9 cellular contexts compared by ENCODE assay signal in genomic region chr3:63911395-63911900, GRCh38. TPM values are rescaled to one million over a fixed set of nuclear protein-coding genes. Genes with fewer than 3 reads are reported as not detected.
A peak's percentile ranks its signal among the peaks of the same experiment; 100 is the strongest.
DNase-seq lines count a peak whose midpoint lies in the region; ATAC-seq, FAIRE-seq and TF ChIP-seq lines count a peak whose summit lies in the region.
"Had no signal": no experiment of that assay in that cellular context is flagged by ENCODE, and none has a peak within 500 bp of the region (broad histone marks: within the 10 kb centered on the region; RNA-seq: fewer than 3 reads in every experiment).

No MANE protein-coding gene starts in this region.

- no peak for TF ChIP-seq CTCF in astrocyte of the cerebellum (IDR thresholded peaks at IDR 0.05; ENCODE audit: low read depth, low read length, missing control alignments)

- in situ Hi-C loops in astrocyte of the cerebellum (cut with HindIII; ENCODE audit: low sequenced_read_pairs): no loop called here

- H3K36me3 Mint-ChIP-seq in memory B cell: peaks cover 5% of the 10 kb centered on the region

- peak overlapping the region; percentile 85 for H3K27ac Mint-ChIP-seq in memory B cell

- H3K27me3 Mint-ChIP-seq in memory B cell: no peaks in the 10 kb centered on the region

- DNase-seq in NCI-H345 (lab: John Stamatoyannopoulos, UW): peak; percentile 65
- DNase-seq in NCI-H345 treated with DMSO at 0.1 percent for 48 hours (lab: John Stamatoyannopoulos, UW; ENCODE audit: unreplicated experiment): no peak
- DNase-seq in astrocyte of the cerebellum (ENCODE audit: low read depth): no peak
- DNase-seq in memory B cell (ENCODE audit: low spot score in 2 of 2): no peak
- no peak for DNase-seq in urothelium cell line (ENCODE audit: low spot score)
- no peak for DNase-seq in dermis blood vessel endothelial cell

- H3K4me3 ChIP-seq in astrocyte of the cerebellum (ENCODE audit: low read depth, low read length): peak overlapping the region; percentile 52

- FAIRE-seq in urothelium cell line (lab: Jason Lieb, UNC): peak; percentile 23

- H3K9me3 Mint-ChIP-seq in memory B cell: no peaks in the 10 kb centered on the region

- peak; percentile 8 for ATAC-seq in HG03565 (IDR thresholded peaks at IDR 0.05; ENCODE audit: unreplicated experiment)
- ATAC-seq in memory B cell (ENCODE audit: low read depth): peak; percentile 19
- no peak for ATAC-seq in HG03439 (IDR thresholded peaks at IDR 0.05; ENCODE audit: unreplicated experiment)

- H3K4me1 Mint-ChIP-seq in memory B cell: peaks cover 17% of the 10 kb centered on the region

- H3K4me3 Mint-ChIP-seq in memory B cell: peak overlapping the region; percentile 87

RNA-seq across cellular contexts. Expression of gene SCAANT1, which starts 0.7 kb away (rescaled TPM):
- not detected in 2 replicates for total RNA-seq in dermis blood vessel endothelial cell
- total RNA-seq: dermis microvascular lymphatic vessel endothelial cell had no signal

RNA-seq across cellular contexts. Expression of gene ATXN7, which starts 47.8 kb away (rescaled TPM):
- 9.0 and 13.6 TPM in 2 replicates for total RNA-seq in dermis blood vessel endothelial cell

RNA-seq across cellular contexts. Expression of gene THOC7, which starts 47.8 kb away (rescaled TPM):
- 41.9 and 61.8 TPM in 2 replicates for total RNA-seq in dermis blood vessel endothelial cell
